ENCODE assay signal across 1 cellular context in the genomic region with DNA sequence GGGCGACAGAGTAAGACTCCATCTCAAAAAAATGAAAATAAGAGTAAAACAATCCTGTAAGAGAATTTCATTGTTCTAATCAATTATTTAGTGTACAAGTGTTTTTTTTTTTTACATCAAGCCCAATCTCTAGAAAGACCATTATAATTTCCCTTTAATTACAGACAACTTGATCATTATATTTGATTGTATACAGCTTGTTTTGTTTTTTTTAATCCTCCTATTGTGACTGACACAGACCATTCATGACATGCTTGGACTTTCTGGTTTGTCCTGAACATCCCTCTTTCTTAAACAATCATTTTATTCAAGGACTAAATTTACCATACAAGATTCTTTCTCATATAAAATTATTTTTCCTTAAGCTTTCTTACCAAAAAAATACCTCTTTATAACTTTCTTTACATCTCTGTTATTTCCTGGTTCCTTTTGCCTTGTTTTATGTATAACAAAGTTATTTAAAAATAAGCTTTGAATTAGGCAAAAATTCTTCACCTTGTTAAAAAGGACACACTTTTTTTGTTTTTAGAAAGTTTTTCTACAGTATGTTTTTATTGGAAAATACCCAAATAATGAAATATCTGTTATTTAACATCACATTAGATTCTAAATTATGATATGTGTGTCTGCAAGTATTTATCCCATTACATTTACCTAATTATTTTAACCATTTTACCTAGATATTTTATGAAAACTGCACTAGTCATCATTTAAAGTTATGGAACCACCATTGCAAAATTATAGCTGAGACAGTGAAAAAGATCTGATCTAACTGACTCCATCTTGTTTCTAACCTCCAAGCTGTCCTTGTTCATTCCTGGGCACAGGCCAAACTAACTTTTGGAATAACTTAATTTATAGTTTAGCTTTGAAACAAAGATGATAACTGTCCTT.
TF ChIP-seq lines count a peak whose summit lies in the region.

No MANE protein-coding gene starts in this region.

TF ChIP-seq in HepG2, 621 proteins besides CTCF, POLR2A, EP300 and RAD21:
- TF ChIP-seq CEBPG (CRISPR knock-in tag; IDR thresholded peaks at IDR 0.05) (no peak), MAFK (conservative IDR thresholded peaks at IDR 0.05 in 1 of 2, IDR thresholded peaks at IDR 0.05 in 1 of 2; ENCODE audit: low read length in 2 of 2) (peak; percentile 16 to 71; a peak in 2 of 4 replicates), MAFF (IDR thresholded peaks at IDR 0.05; ENCODE audit: low read depth, low read length) (peak; percentile 39; the same call in 1 of the 2 replicates), SP1 (IDR thresholded peaks at IDR 0.05) (no peak), SP1 (CRISPR knock-in tag; IDR thresholded peaks at IDR 0.05) (no peak)
- TF ChIP-seq, protein P1, sequence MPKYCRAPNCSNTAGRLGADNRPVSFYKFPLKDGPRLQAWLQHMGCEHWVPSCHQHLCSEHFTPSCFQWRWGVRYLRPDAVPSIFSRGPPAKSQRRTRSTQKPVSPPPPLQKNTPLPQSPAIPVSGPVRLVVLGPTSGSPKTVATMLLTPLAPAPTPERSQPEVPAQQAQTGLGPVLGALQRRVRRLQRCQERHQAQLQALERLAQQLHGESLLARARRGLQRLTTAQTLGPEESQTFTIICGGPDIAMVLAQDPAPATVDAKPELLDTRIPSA (CRISPR knock-in tag; IDR thresholded peaks at IDR 0.05; ENCODE audit: borderline replicate concordance), result no peak
- TF ChIP-seq, protein P2, sequence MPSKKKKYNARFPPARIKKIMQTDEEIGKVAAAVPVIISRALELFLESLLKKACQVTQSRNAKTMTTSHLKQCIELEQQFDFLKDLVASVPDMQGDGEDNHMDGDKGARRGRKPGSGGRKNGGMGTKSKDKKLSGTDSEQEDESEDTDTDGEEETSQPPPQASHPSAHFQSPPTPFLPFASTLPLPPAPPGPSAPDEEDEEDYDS (CRISPR knock-in tag; IDR thresholded peaks at IDR 0.05), result no peak
TF ChIP-seq in HepG2: peak in this region for 2.
